Comparison of ENCODE assay signal across 8 cellular contexts in the genomic region with DNA sequence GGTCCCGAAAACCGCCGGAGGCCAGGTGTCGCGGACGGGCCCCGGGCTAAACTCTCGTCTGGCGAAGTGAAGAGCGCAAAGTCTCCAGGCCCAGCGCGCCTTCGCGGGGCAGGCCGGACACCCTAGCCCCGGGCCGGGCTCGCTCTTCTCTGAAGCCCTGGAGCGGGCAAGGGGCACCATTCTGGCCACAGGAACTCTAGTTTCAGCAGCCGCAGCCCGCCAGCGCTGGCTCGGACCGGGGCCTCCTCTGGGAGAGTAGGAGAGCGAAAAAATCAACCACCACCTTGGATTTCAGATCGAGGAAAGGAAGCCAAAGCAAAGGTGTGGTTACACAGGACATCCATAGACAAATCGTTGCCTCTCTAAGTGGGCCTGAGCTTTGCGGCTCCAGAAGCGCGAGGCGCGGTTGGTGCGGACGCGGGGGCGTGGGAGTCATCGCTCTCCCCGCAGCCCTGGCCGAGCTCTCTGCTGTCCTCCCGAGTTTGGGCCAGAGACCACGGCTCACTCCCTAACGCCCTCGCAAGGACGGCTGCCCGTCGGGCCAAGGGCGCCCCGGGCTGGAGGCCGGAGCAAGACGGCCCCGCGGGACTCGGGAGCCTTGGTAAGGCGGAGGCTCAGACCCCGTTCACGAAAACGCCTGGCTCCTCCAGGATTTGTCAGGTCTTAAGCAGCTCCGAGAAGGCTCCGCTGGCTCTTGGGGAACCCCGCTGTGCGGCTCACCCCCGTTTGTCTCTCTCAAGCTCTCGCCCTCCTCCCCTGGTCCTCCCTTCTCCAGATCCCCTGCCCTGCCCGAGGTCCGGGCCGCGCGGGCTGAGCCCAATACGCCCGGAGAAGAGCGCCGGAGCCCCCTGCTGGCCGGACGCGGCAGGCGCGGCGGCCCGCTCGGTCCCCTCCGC.
A peak's percentile ranks its signal among the peaks of the same experiment; 100 is the strongest.
DNase-seq lines count a peak whose midpoint lies in the region; ATAC-seq, FAIRE-seq and TF ChIP-seq lines count a peak whose summit lies in the region.

No MANE protein-coding gene starts in this region.

- peaks cover 22% of the 10 kb centered on the region for H3K4me1 Mint-ChIP-seq in central memory CD8-positive, alpha-beta T cell

- H3K9ac ChIP-seq in keratinocyte (ENCODE audit: control insufficient read depth, extremely low read depth, insufficient read depth, low read length), result peak overlapping the region; percentile 56

- peak overlapping the region; percentile 79 for H3K4me2 ChIP-seq in keratinocyte (ENCODE audit: control insufficient read depth, extremely low read depth, insufficient read depth, low read depth, low read length)

- no peaks in the 10 kb centered on the region for H3K9me3 Mint-ChIP-seq in central memory CD8-positive, alpha-beta T cell

- DNase-seq in H4 (ENCODE audit: low spot score), result peak; percentile 23
- DNase-seq in LHCN-M2 (ENCODE audit: low read depth), result peak; percentile 84
- peak; percentile 67 for DNase-seq in WERI-Rb-1
- DNase-seq in central memory CD8-positive, alpha-beta T cell (ENCODE audit: low spot score in 2 of 2), result peak; percentile 30 to 40
- no peak for DNase-seq in keratinocyte (ENCODE audit: low read depth, low spot score)
- DNase-seq in spleen, result peak; percentile 92
- no peak for DNase-seq in RKO (ENCODE audit: low spot score)

- no peak overlapping the region for H3K27ac Mint-ChIP-seq in central memory CD8-positive, alpha-beta T cell (ENCODE audit: low read depth)

- TF ChIP-seq CTCF in GM12872 (IDR thresholded peaks at IDR 0.05; ENCODE audit: insufficient read depth, low read depth, low read length) (peak; percentile 77), WERI-Rb-1 (IDR thresholded peaks at IDR 0.05; ENCODE audit: low read depth, low read length) (peak; percentile 81), keratinocyte (optimal IDR thresholded peaks at IDR 0.05 in 1 of 3, IDR thresholded peaks at IDR 0.05 in 1 of 3, conservative IDR thresholded peaks at IDR 0.05 in 1 of 3; ENCODE audit: extremely low read depth in 1 of 3, insufficient read depth in 2 of 3, low read length in 3 of 3) (peak; percentile 62 to 83 (median 74)), spleen (IDR thresholded peaks at IDR 0.05 in 8 of 11, conservative IDR thresholded peaks at IDR 0.05 in 3 of 11) (peak; percentile 15 to 96 (median 88))

- H3K9me3 ChIP-seq in WERI-Rb-1 (ENCODE audit: severe bottlenecking), result no peaks in the 10 kb centered on the region
- H3K9me3 ChIP-seq in keratinocyte (ENCODE audit: control insufficient read depth, low read depth, low read length), result no peaks in the 10 kb centered on the region
- H3K9me3 ChIP-seq in spleen, result no peaks in the 10 kb centered on the region

- dilution Hi-C loops in keratinocyte (cut with MboI; ENCODE audit: extremely low pct_ligation_motif_present, low sequenced_read_pairs), result no loop called here

- H3K27ac ChIP-seq in WERI-Rb-1 (no peak overlapping the region; the same call in 1 of the 2 replicates), keratinocyte (ENCODE audit: control insufficient read depth, insufficient read depth, low read length) (peak overlapping the region; percentile 19), spleen (no peak overlapping the region)

- peak overlapping the region; percentile 87 for H2AFZ ChIP-seq in keratinocyte (ENCODE audit: control insufficient read depth, low read length)

- H3K27me3 Mint-ChIP-seq in central memory CD8-positive, alpha-beta T cell, result peaks cover 94% of the 10 kb centered on the region

- peak; percentile 74 for ATAC-seq in central memory CD8-positive, alpha-beta T cell (replicated peaks; ENCODE audit: extremely low read depth, poor library complexity, severe bottlenecking)

- H3K9me1 ChIP-seq in keratinocyte (ENCODE audit: control insufficient read depth, extremely low read depth, insufficient read depth, low read length), result no peaks in the 10 kb centered on the region

- H3K4me1 ChIP-seq in keratinocyte (ENCODE audit: control insufficient read depth, extremely low read depth, insufficient read depth, low read length) (peaks cover 14% of the 10 kb centered on the region), spleen (peaks cover 9 to 28% (median 17%) of the 10 kb centered on the region in 6 donors)

- no peaks in the 10 kb centered on the region for H4K20me1 ChIP-seq in keratinocyte (ENCODE audit: control insufficient read depth, extremely low read depth, insufficient read depth, low read length)

- intact Hi-C loops in spleen (cut with DNase I; ENCODE audit: low total_unique reads), result loop anchor here (5.0 to 10.0 kb wide), 2 partner anchors 411 to 1086 kb away; no protein-coding TSS in a partner anchor

- H3K79me2 ChIP-seq in keratinocyte (ENCODE audit: control insufficient read depth, insufficient read depth, low read length), result no peaks in the 10 kb centered on the region

- no peak for FAIRE-seq in keratinocyte (lab: Jason Lieb, UNC)

- H3K27me3 ChIP-seq in WERI-Rb-1 (ENCODE audit: insufficient read depth, low read depth, severe bottlenecking) (peaks cover 3% of the 10 kb centered on the region), keratinocyte (ENCODE audit: control insufficient read depth, extremely low read depth, insufficient read depth, low read length) (peaks cover 15% of the 10 kb centered on the region), spleen (replicated peaks in 1 of 7) (peaks cover 4 to 75% (median 42%) of the 10 kb centered on the region in 7 donors)

- WGBS in spleen, 5 donors, result 2 to 5% (median 2%) methylated on average over 67 to 81 of the region's 81 CpGs

- H3K4me3 ChIP-seq in WERI-Rb-1 (ENCODE audit: low read depth, low read length) (peak overlapping the region; percentile 85), keratinocyte (ENCODE audit: control insufficient read depth in 2 of 3, extremely low read depth in 1 of 3, insufficient read depth in 2 of 3, low read depth in 1 of 3, low read length in 3 of 3) (peak overlapping the region; percentile 33 to 54 (median 49)), spleen (peak overlapping the region; percentile 32 to 71 (median 48))

- peaks cover 5% of the 10 kb centered on the region for H3K36me3 Mint-ChIP-seq in central memory CD8-positive, alpha-beta T cell (ENCODE audit: insufficient read depth)

- no peaks in the 10 kb centered on the region for H3K36me3 ChIP-seq in WERI-Rb-1
- H3K36me3 ChIP-seq in keratinocyte (ENCODE audit: control insufficient read depth in 2 of 2, extremely low read depth in 1 of 2, insufficient read depth in 2 of 2, low read length in 2 of 2), result no peaks in the 10 kb centered on the region
- no peaks in the 10 kb centered on the region for H3K36me3 ChIP-seq in spleen

- H3K4me3 Mint-ChIP-seq in central memory CD8-positive, alpha-beta T cell, result peak overlapping the region; percentile 62

- no peak for TF ChIP-seq POLR2A in spleen (IDR thresholded peaks at IDR 0.05)

Comparison
In these comparisons a context has a peak if more than half of its experiments do, and no peak if none do; other contexts are left out.
1. DNase-seq: peak in H4 (single experiment), LHCN-M2 (single experiment), WERI-Rb-1 (single experiment), central memory CD8-positive, alpha-beta T cell (2 of 2) and spleen (single experiment); none in keratinocyte (single experiment) and RKO (single experiment).
2. Peak in every context shown above with its lines, with median percentiles within 50 percentile points of each other: CTCF ChIP-seq and H3K4me3 ChIP-seq.